ENCODE assay signal across 20 cellular contexts in genomic region chr3:127431066-127431465, GRCh38.
DNase-seq lines count a peak whose midpoint lies in the region; ATAC-seq and TF ChIP-seq lines count a peak whose summit lies in the region.
"Had no signal": no experiment of that assay in that cellular context is flagged by ENCODE, and none has a peak within 500 bp of the region (broad histone marks: within the 10 kb centered on the region; RNA-seq: fewer than 3 reads in every experiment).

No MANE protein-coding gene starts in this region.

- H3K27me3 Mint-ChIP-seq in stimulated activated naive CD8-positive, alpha-beta T cell treated with anti-CD3 and anti-CD28 coated beads, Interleukin-15, amount 100 ng/mL, for 72 hours, result peaks cover 54% of the 10 kb centered on the region
- H3K27me3 Mint-ChIP-seq in CD4-positive, alpha-beta memory T cell, result peaks cover 20 to 29% of the 10 kb centered on the region in 2 donors

- no peaks in the 10 kb centered on the region for H3K36me3 ChIP-seq in HEK293 (ENCODE audit: control insufficient read depth in 2 of 2, insufficient read depth in 1 of 2, low read length in 2 of 2)
- no peaks in the 10 kb centered on the region for H3K36me3 ChIP-seq in CD4-positive, alpha-beta memory T cell (ENCODE audit: insufficient read depth, low read length)

- no peaks in the 10 kb centered on the region for H3K4me1 Mint-ChIP-seq in stimulated activated naive CD8-positive, alpha-beta T cell treated with anti-CD3 and anti-CD28 coated beads, Interleukin-15, amount 100 ng/mL, for 72 hours
- H3K4me1 Mint-ChIP-seq in CD4-positive, alpha-beta memory T cell, result no peaks in the 10 kb centered on the region
- H3K4me1 Mint-ChIP-seq: activated T-helper 17 cell treated with anti-CD3 and anti-CD28 coated beads, Interleukin-2, amount 50 U/mL, for 72 hours; stimulated activated naive B cell treated with anti-CD40 and anti-IgM and Interleukin-4, amounts not matched to agents 10 μg/mL and 1 μg/mL and 100 μg/mL, for 72 hours had no signal

- DNase-seq in NCI-H1417 (lab: John Stamatoyannopoulos, UW) (peak; percentile 28 to 68 (median 60)), NCI-H1417 treated with DMSO at 0.1 percent for 48 hours (lab: John Stamatoyannopoulos, UW) (no peak), NCI-H524 (lab: John Stamatoyannopoulos, UW) (peak; percentile 91 to 95), left lobe of liver (ENCODE audit: low spot score) (peak; percentile 34)
- no peak for DNase-seq in stimulated activated naive CD8-positive, alpha-beta T cell treated with anti-CD3 and anti-CD28 coated beads, Interleukin-15, amount 100 ng/mL, for 72 hours
- DNase-seq in CD4-positive, alpha-beta memory T cell, result no peak
- DNase-seq: activated CD8-positive, alpha-beta T cell treated with anti-CD3 and anti-CD28 coated beads for 36 hours; C1 segment of cervical spinal cord; cerebellar nuclear complex; DND-41; Kasumi-1; midbrain; stimulated activated naive B cell treated with anti-CD40 and anti-IgM and Interleukin-4, amounts not matched to agents 10 μg/mL and 1 μg/mL and 100 μg/mL, for 72 hours; trophoblast cell had no signal

- TF ChIP-seq CTCF in HEK293 (tag by site-specific recombination; IDR thresholded peaks at IDR 0.05), result no peak

- H3K9me3 ChIP-seq in HEK293 (ENCODE audit: control insufficient read depth, insufficient read depth, low read depth, low read length), result no peaks in the 10 kb centered on the region
- no peaks in the 10 kb centered on the region for H3K9me3 ChIP-seq in CD4-positive, alpha-beta memory T cell (ENCODE audit: control insufficient read depth in 1 of 2, low read length in 2 of 2)

- no peak overlapping the region for H3K4me3 Mint-ChIP-seq in stimulated activated naive CD8-positive, alpha-beta T cell treated with anti-CD3 and anti-CD28 coated beads, Interleukin-15, amount 100 ng/mL, for 72 hours
- no peak overlapping the region for H3K4me3 Mint-ChIP-seq in CD4-positive, alpha-beta memory T cell
- H3K4me3 Mint-ChIP-seq: activated CD8-positive, alpha-beta T cell treated with anti-CD3 and anti-CD28 coated beads for 36 hours; activated T-helper 17 cell treated with anti-CD3 and anti-CD28 coated beads, Interleukin-2, amount 50 U/mL, for 72 hours; neural crest cell; stimulated activated naive B cell treated with anti-CD40 and anti-IgM and Interleukin-4, amounts not matched to agents 10 μg/mL and 1 μg/mL and 100 μg/mL, for 72 hours had no signal

- CTCF ChIA-PET in HEK293 (lab: Yijun Ruan, JAX), result interaction anchor here (0.7 kb wide), 1 partner anchor 1010 kb away, joined by 3 read pairs; no protein-coding TSS in a partner anchor
- CTCF ChIA-PET in CD4-positive, alpha-beta memory T cell (lab: Charles Lee; ENCODE audit: partially characterized antibody), result no interaction called here

- intact Hi-C loops in CD4-positive, alpha-beta memory T cell (cut with micrococcal nuclease), result no loop called here

- no peak for ATAC-seq in left lobe of liver
- ATAC-seq in stimulated activated naive CD8-positive, alpha-beta T cell treated with anti-CD3 and anti-CD28 coated beads, Interleukin-15, amount 100 ng/mL, for 72 hours, result no peak
- ATAC-seq in GM19328 (IDR thresholded peaks at IDR 0.05; ENCODE audit: unreplicated experiment), result no peak
- ATAC-seq: activated CD8-positive, alpha-beta T cell treated with anti-CD3 and anti-CD28 coated beads for 36 hours; activated T-helper 17 cell treated with anti-CD3 and anti-CD28 coated beads, Interleukin-2, amount 50 U/mL, for 72 hours; stimulated activated naive B cell treated with anti-CD40 and anti-IgM and Interleukin-4, amounts not matched to agents 10 μg/mL and 1 μg/mL and 100 μg/mL, for 72 hours had no signal

- H3K27ac Mint-ChIP-seq in stimulated activated naive CD8-positive, alpha-beta T cell treated with anti-CD3 and anti-CD28 coated beads, Interleukin-15, amount 100 ng/mL, for 72 hours, result no peak overlapping the region
- no peak overlapping the region for H3K27ac Mint-ChIP-seq in CD4-positive, alpha-beta memory T cell
- H3K27ac Mint-ChIP-seq: activated CD8-positive, alpha-beta T cell treated with anti-CD3 and anti-CD28 coated beads for 36 hours; activated T-helper 17 cell treated with anti-CD3 and anti-CD28 coated beads, Interleukin-2, amount 50 U/mL, for 72 hours; stimulated activated naive B cell treated with anti-CD40 and anti-IgM and Interleukin-4, amounts not matched to agents 10 μg/mL and 1 μg/mL and 100 μg/mL, for 72 hours had no signal

- H3K27me3 ChIP-seq in CD4-positive, alpha-beta memory T cell (ENCODE audit: insufficient read depth, low read length), result peaks cover 3% of the 10 kb centered on the region

- 0 out of 2 replicates have a peak, but pooled peaks cover 3% of the 10 kb centered on the region for H3K4me1 ChIP-seq in HEK293 (ENCODE audit: control insufficient read depth, insufficient read depth, low read length)
- H3K4me1 ChIP-seq in CD4-positive, alpha-beta memory T cell (ENCODE audit: insufficient read depth, low read length), result no peaks in the 10 kb centered on the region

- POLR2A ChIA-PET in HEK293 (lab: Yijun Ruan, JAX), result no interaction called here
- POLR2A ChIA-PET in CD4-positive, alpha-beta memory T cell (lab: Charles Lee; ENCODE audit: partially characterized antibody), result no interaction called here

- no peaks in the 10 kb centered on the region for H3K9me3 Mint-ChIP-seq in stimulated activated naive CD8-positive, alpha-beta T cell treated with anti-CD3 and anti-CD28 coated beads, Interleukin-15, amount 100 ng/mL, for 72 hours
- H3K9me3 Mint-ChIP-seq in CD4-positive, alpha-beta memory T cell, result peaks cover 0 to 4% (median 0%) of the 10 kb centered on the region in 8 donors
- H3K9me3 Mint-ChIP-seq: activated CD8-positive, alpha-beta T cell treated with anti-CD3 and anti-CD28 coated beads for 36 hours; activated T-helper 17 cell treated with anti-CD3 and anti-CD28 coated beads, Interleukin-2, amount 50 U/mL, for 72 hours; neural crest cell; stimulated activated naive B cell treated with anti-CD40 and anti-IgM and Interleukin-4, amounts not matched to agents 10 μg/mL and 1 μg/mL and 100 μg/mL, for 72 hours had no signal

- no peaks in the 10 kb centered on the region for H3K36me3 Mint-ChIP-seq in CD4-positive, alpha-beta memory T cell
- H3K36me3 Mint-ChIP-seq: stimulated activated naive B cell treated with anti-CD40 and anti-IgM and Interleukin-4, amounts not matched to agents 10 μg/mL and 1 μg/mL and 100 μg/mL, for 72 hours had no signal

- H3K27ac ChIP-seq in HEK293 (ENCODE audit: extremely low read depth, low read depth, low read length), result no peak overlapping the region
- H3K27ac ChIP-seq in CD4-positive, alpha-beta memory T cell (ENCODE audit: low read depth, low read length), result no peak overlapping the region
- H3K27ac ChIP-seq: 22Rv1, VCaP had no signal

- no peak overlapping the region for H3K4me3 ChIP-seq in HEK293 (ENCODE audit: low read depth, low read length)
- no peak overlapping the region for H3K4me3 ChIP-seq in CD4-positive, alpha-beta memory T cell (ENCODE audit: low read length in 2 of 2)

TF ChIP-seq in HEK293, 187 proteins besides CTCF, POLR2A, EP300 and RAD21 (continues in another document):
- TF ChIP-seq ZNF366 (tag by site-specific recombination; conservative IDR thresholded peaks at IDR 0.05), result no peak
- TF ChIP-seq GLI4 (tag by site-specific recombination; IDR thresholded peaks at IDR 0.05), result no peak
- TF ChIP-seq MEIS1 (CRISPR knock-in tag; IDR thresholded peaks at IDR 0.05; ENCODE audit: borderline replicate concordance), result no peak
- peak; percentile 81 for TF ChIP-seq ZNF544 (tag by site-specific recombination; IDR thresholded peaks at IDR 0.05)
- TF ChIP-seq ZBTB17 (tag by site-specific recombination; IDR thresholded peaks at IDR 0.05), result peak; percentile 56
- TF ChIP-seq ZSCAN4 (tag by site-specific recombination; IDR thresholded peaks at IDR 0.05), result peak; percentile 86
- TF ChIP-seq ZNF510 (tag by site-specific recombination; IDR thresholded peaks at IDR 0.05; ENCODE audit: insufficient replicate concordance), result no peak
- TF ChIP-seq ZNF112 (tag by site-specific recombination; IDR thresholded peaks at IDR 0.05), result 0 out of 2 replicates have a peak, but pooled peaks have one; percentile 27
- no peak for TF ChIP-seq ZNF19 (tag by site-specific recombination; IDR thresholded peaks at IDR 0.05; ENCODE audit: low read depth)
- TF ChIP-seq ZBTB44 (tag by site-specific recombination; IDR thresholded peaks at IDR 0.05), result no peak
- TF ChIP-seq ZEB2 (tag by site-specific recombination; IDR thresholded peaks at IDR 0.05), result no peak
- no peak for TF ChIP-seq ZNF121 (tag by site-specific recombination; IDR thresholded peaks at IDR 0.05)
- TF ChIP-seq ZFP69B (tag by site-specific recombination; IDR thresholded peaks at IDR 0.05), result no peak
- TF ChIP-seq SP7 (tag by site-specific recombination; IDR thresholded peaks at IDR 0.05), result 0 out of 2 replicates have a peak, but pooled peaks have one; percentile 18
- peak; percentile 86 for TF ChIP-seq GLIS1 (tag by site-specific recombination; IDR thresholded peaks at IDR 0.05)
- TF ChIP-seq PRDM1 (tag by site-specific recombination; IDR thresholded peaks at IDR 0.05), result no peak

Comparison
In these comparisons a context has a peak if more than half of its experiments do, and no peak if none do; other contexts are left out.
1. DNase-seq: peak in NCI-H1417 (3 of 3), NCI-H524 (2 of 2) and left lobe of liver (single experiment); none in NCI-H1417 treated with DMSO at 0.1 percent for 48 hours (single experiment), stimulated activated naive CD8-positive, alpha-beta T cell treated with anti-CD3 and anti-CD28 coated beads, Interleukin-15, amount 100 ng/mL, for 72 hours (0 of 2) and CD4-positive, alpha-beta memory T cell (0 of 5).